ENCODE assay signal across 34 cellular contexts in the genomic region with DNA sequence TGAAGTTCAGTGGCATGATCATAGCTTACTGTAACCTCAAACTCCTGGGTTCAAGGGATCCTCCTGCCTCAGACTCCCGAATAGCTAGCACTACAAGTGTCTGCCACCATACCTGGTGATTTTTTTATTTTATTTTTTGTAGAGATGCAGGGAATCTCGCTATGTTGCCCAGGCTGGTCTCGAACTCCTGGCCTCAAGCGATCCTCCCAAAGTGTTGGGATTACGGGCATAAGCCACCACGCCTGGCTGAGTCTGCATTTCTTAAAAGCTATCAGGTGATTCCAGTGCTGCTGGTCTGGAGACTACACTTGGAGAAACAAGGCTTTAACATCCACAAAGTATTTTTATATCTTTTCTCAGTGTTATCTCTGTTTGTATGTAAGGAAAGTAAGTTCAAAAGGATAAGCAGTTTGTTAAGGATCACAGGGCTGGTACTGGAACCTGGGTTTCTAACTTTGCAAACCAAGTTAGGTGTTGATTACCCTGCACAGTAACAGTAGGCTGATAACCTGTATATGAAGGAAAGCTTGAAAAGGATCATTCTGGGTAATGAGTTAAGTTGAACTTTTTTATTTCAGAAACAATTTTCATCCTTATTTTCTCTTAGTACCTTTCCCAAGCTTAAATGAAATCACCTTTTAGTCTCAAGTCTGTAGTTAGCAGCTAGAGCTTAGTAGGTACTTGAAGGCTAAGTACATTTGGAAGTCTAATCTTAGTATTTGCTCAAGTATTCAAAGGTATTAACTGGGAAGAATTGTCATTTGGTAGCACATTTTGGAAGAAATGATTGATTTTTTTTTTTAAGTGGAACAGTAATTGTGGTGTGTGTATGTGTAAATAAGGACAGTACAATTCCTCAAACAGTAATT.
"Had no signal": no experiment of that assay in that cellular context is flagged by ENCODE, and none has a peak within 500 bp of the region (broad histone marks: within the 10 kb centered on the region; RNA-seq: fewer than 3 reads in every experiment).

No MANE protein-coding gene starts in this region.

- H3K27ac Mint-ChIP-seq: activated CD4-positive, alpha-beta memory T cell treated with anti-CD3 and anti-CD28 coated beads, Interleukin-2, amount 10 ng/mL, durations not matched to agents 7 days and 5 days; activated CD4-positive, alpha-beta T cell treated with anti-CD3 and anti-CD28 coated beads for 36 hours; activated CD4-positive, alpha-beta T cell treated with anti-CD3 and anti-CD28 coated beads, Interleukin-2, amount 10 ng/mL, durations not matched to agents 7 days and 5 days; activated CD8-positive, alpha-beta memory T cell treated with anti-CD3 and anti-CD28 coated beads, Interleukin-2, amount 10 ng/mL, durations not matched to agents 7 days and 5 days; activated CD8-positive, alpha-beta T cell treated with anti-CD3 and anti-CD28 coated beads, Interleukin-2, amount 10 ng/mL, durations not matched to agents 7 days and 5 days; activated naive CD4-positive, alpha-beta T cell treated with anti-CD3 and anti-CD28 coated beads, Interleukin-2, amount 10 ng/mL, durations not matched to agents 7 days and 5 days; activated naive CD4-positive, alpha-beta T cell treated with anti-CD3 and anti-CD28 coated beads, Interleukin-2, amount 50 U/mL, for 24 hours; activated naive CD8-positive, alpha-beta T cell; activated naive CD8-positive, alpha-beta T cell treated with anti-CD3 and anti-CD28 coated beads, Interleukin-2, amount 10 ng/mL, durations not matched to agents 7 days and 5 days; activated naive CD8-positive, alpha-beta T cell treated with anti-CD3 and anti-CD28 coated beads, Interleukin-2, amount 50 U/mL, for 24 hours; activated T-cell treated with anti-CD3 and anti-CD28 coated beads, Interleukin-2, amount 50 U/mL, for 24 hours; activated T-helper 2 cell treated with anti-CD3 and anti-CD28 coated beads, Interferon-gamma antibody, Interleukin-2, Interleukin-4, amounts not matched to agents 10 μg/mL and 5 μg/mL and 100 μg/mL, durations not matched to agents 14 hours and 24 hours and 36 hours; brain; T-helper 1 cell treated with Interleukin-12 subunit alpha and Interleukin-12 subunit beta and Interleukin-4 antibody, amounts not matched to agents 30 μg/mL and 1 μg/mL, for 36 hours; T-helper 2 cell treated with Interferon-gamma antibody and Interleukin-4, amounts not matched to agents 5 μg/mL and 100 μg/mL, for 36 hours; WTC11 had no signal

- H3K9me3 ChIP-seq: ascending aorta had no signal

- DNase-seq: activated CD4-positive, alpha-beta memory T cell treated with anti-CD3 and anti-CD28 coated beads, Interleukin-2, amount 10 ng/mL, durations not matched to agents 7 days and 5 days; activated CD4-positive, alpha-beta T cell treated with anti-CD3 and anti-CD28 coated beads for 1 hour; activated CD4-positive, alpha-beta T cell treated with anti-CD3 and anti-CD28 coated beads for 36 hours; activated CD4-positive, alpha-beta T cell treated with anti-CD3 and anti-CD28 coated beads for 48 hours; activated CD4-positive, alpha-beta T cell treated with anti-CD3 and anti-CD28 coated beads, Interleukin-2, amount 10 ng/mL, durations not matched to agents 7 days and 5 days; activated CD4-positive, alpha-beta T cell treated with anti-CD3 and anti-CD28 coated beads, Interleukin-2, amount 50 U/mL, for 48 hours; activated CD4-positive, CD25-positive, alpha-beta regulatory T cell; activated CD8-positive, alpha-beta memory T cell treated with anti-CD3 and anti-CD28 coated beads for 24 hours; activated CD8-positive, alpha-beta memory T cell treated with anti-CD3 and anti-CD28 coated beads, Interleukin-2, amount 10 ng/mL, durations not matched to agents 7 days and 5 days; activated CD8-positive, alpha-beta memory T cell treated with anti-CD3 and anti-CD28 coated beads, Interleukin-2, amount 50 U/mL, for 48 hours; activated CD8-positive, alpha-beta T cell treated with anti-CD3 and anti-CD28 coated beads, Interleukin-2, amount 10 ng/mL, durations not matched to agents 7 days and 5 days; activated effector memory CD4-positive, alpha-beta T cell treated with Interleukin-2 at 50 U/mL for 16 hours; activated gamma-delta T cell; activated naive CD4-positive, alpha-beta T cell treated with anti-CD3 and anti-CD28 coated beads, Interleukin-2, amount 10 ng/mL, durations not matched to agents 7 days and 5 days; activated naive CD4-positive, alpha-beta T cell treated with Interleukin-2 at 50 U/mL for 16 hours; activated naive CD8-positive, alpha-beta T cell treated with anti-CD3 and anti-CD28 coated beads, Interleukin-2, amount 10 ng/mL, durations not matched to agents 7 days and 5 days; activated naive CD8-positive, alpha-beta T cell treated with anti-CD3 and anti-CD28 coated beads, Interleukin-2, amount 50 U/mL, for 24 hours; activated T-cell treated with anti-CD3 and anti-CD28 coated beads, Interleukin-2, amount 50 U/mL, for 24 hours; activated T-cell treated with anti-CD3 and anti-CD28 coated beads, Interleukin-2, amount 50 U/mL, for 48 hours; amygdala; anterior cingulate cortex; central memory CD4-positive, alpha-beta T cell; T-helper 2 cell; T-helper 9 cell had no signal

- H3K4me3 Mint-ChIP-seq: activated CD4-positive, alpha-beta memory T cell treated with anti-CD3 and anti-CD28 coated beads, Interleukin-2, amount 10 ng/mL, durations not matched to agents 7 days and 5 days; activated CD4-positive, alpha-beta T cell treated with anti-CD3 and anti-CD28 coated beads for 36 hours; activated CD4-positive, alpha-beta T cell treated with anti-CD3 and anti-CD28 coated beads, Interleukin-2, amount 10 ng/mL, durations not matched to agents 7 days and 5 days; activated CD8-positive, alpha-beta memory T cell treated with anti-CD3 and anti-CD28 coated beads, Interleukin-2, amount 10 ng/mL, durations not matched to agents 7 days and 5 days; activated CD8-positive, alpha-beta T cell treated with anti-CD3 and anti-CD28 coated beads, Interleukin-2, amount 10 ng/mL, durations not matched to agents 7 days and 5 days; activated naive CD4-positive, alpha-beta T cell treated with anti-CD3 and anti-CD28 coated beads, Interleukin-2, amount 10 ng/mL, durations not matched to agents 7 days and 5 days; activated naive CD4-positive, alpha-beta T cell treated with anti-CD3 and anti-CD28 coated beads, Interleukin-2, amount 50 U/mL, for 24 hours; activated naive CD8-positive, alpha-beta T cell; activated naive CD8-positive, alpha-beta T cell treated with anti-CD3 and anti-CD28 coated beads, Interleukin-2, amount 10 ng/mL, durations not matched to agents 7 days and 5 days; activated naive CD8-positive, alpha-beta T cell treated with anti-CD3 and anti-CD28 coated beads, Interleukin-2, amount 50 U/mL, for 24 hours; activated T-cell treated with anti-CD3 and anti-CD28 coated beads, Interleukin-2, amount 50 U/mL, for 24 hours; brain; T-helper 1 cell treated with Interleukin-12 subunit alpha and Interleukin-12 subunit beta and Interleukin-4 antibody, amounts not matched to agents 30 μg/mL and 1 μg/mL, for 36 hours; T-helper 2 cell treated with Interferon-gamma antibody and Interleukin-4, amounts not matched to agents 5 μg/mL and 100 μg/mL, for 36 hours; WTC11 had no signal

- H3K4me3 ChIP-seq: ascending aorta had no signal

- H3K27me3 ChIP-seq: ascending aorta had no signal

- H3K27ac ChIP-seq: ascending aorta, VCaP had no signal

- H3K9me3 Mint-ChIP-seq: activated CD4-positive, alpha-beta memory T cell treated with anti-CD3 and anti-CD28 coated beads, Interleukin-2, amount 10 ng/mL, durations not matched to agents 7 days and 5 days; activated CD4-positive, alpha-beta T cell treated with anti-CD3 and anti-CD28 coated beads, Interleukin-2, amount 10 ng/mL, durations not matched to agents 7 days and 5 days; activated naive CD4-positive, alpha-beta T cell treated with anti-CD3 and anti-CD28 coated beads, Interleukin-2, amount 10 ng/mL, durations not matched to agents 7 days and 5 days; activated naive CD4-positive, alpha-beta T cell treated with anti-CD3 and anti-CD28 coated beads, Interleukin-2, amount 50 U/mL, for 24 hours; activated naive CD8-positive, alpha-beta T cell treated with anti-CD3 and anti-CD28 coated beads, Interleukin-2, amount 10 ng/mL, durations not matched to agents 7 days and 5 days; activated naive CD8-positive, alpha-beta T cell treated with anti-CD3 and anti-CD28 coated beads, Interleukin-2, amount 50 U/mL, for 24 hours; activated T-cell treated with anti-CD3 and anti-CD28 coated beads, Interleukin-2, amount 50 U/mL, for 24 hours; activated T-helper 2 cell treated with anti-CD3 and anti-CD28 coated beads, Interferon-gamma antibody, Interleukin-2, Interleukin-4, amounts not matched to agents 10 μg/mL and 5 μg/mL and 100 μg/mL, durations not matched to agents 14 hours and 24 hours and 36 hours; T-helper 1 cell treated with Interleukin-12 subunit alpha and Interleukin-12 subunit beta and Interleukin-4 antibody, amounts not matched to agents 30 μg/mL and 1 μg/mL, for 36 hours; T-helper 2 cell treated with Interferon-gamma antibody and Interleukin-4, amounts not matched to agents 5 μg/mL and 100 μg/mL, for 36 hours; WTC11 had no signal

- ATAC-seq: activated CD4-positive, alpha-beta T cell treated with anti-CD3 and anti-CD28 coated beads for 36 hours; activated CD4-positive, CD25-positive, alpha-beta regulatory T cell treated with anti-CD3 and anti-CD28 coated beads, Interleukin-2, amount 50 U/mL, for 24 hours; activated CD8-positive, alpha-beta memory T cell treated with anti-CD3 and anti-CD28 coated beads, Interleukin-2, amount 10 ng/mL, durations not matched to agents 7 days and 5 days; activated CD8-positive, alpha-beta T cell treated with anti-CD3 and anti-CD28 coated beads, Interleukin-2, amount 10 ng/mL, durations not matched to agents 7 days and 5 days; activated naive CD8-positive, alpha-beta T cell treated with anti-CD3 and anti-CD28 coated beads, Interleukin-2, amount 50 U/mL, for 24 hours; WTC11 had no signal

- H3K4me1 Mint-ChIP-seq: activated naive CD4-positive, alpha-beta T cell treated with anti-CD3 and anti-CD28 coated beads, Interleukin-2, amount 10 ng/mL, durations not matched to agents 7 days and 5 days; activated naive CD4-positive, alpha-beta T cell treated with anti-CD3 and anti-CD28 coated beads, Interleukin-2, amount 50 U/mL, for 24 hours; activated naive CD8-positive, alpha-beta T cell treated with anti-CD3 and anti-CD28 coated beads, Interleukin-2, amount 10 ng/mL, durations not matched to agents 7 days and 5 days had no signal

- H3K4me1 ChIP-seq: ascending aorta had no signal

- H3K27me3 Mint-ChIP-seq: activated CD4-positive, alpha-beta memory T cell treated with anti-CD3 and anti-CD28 coated beads, Interleukin-2, amount 10 ng/mL, durations not matched to agents 7 days and 5 days; activated CD4-positive, alpha-beta T cell treated with anti-CD3 and anti-CD28 coated beads for 36 hours; activated CD4-positive, alpha-beta T cell treated with anti-CD3 and anti-CD28 coated beads, Interleukin-2, amount 10 ng/mL, durations not matched to agents 7 days and 5 days; activated CD8-positive, alpha-beta memory T cell treated with anti-CD3 and anti-CD28 coated beads, Interleukin-2, amount 10 ng/mL, durations not matched to agents 7 days and 5 days; activated naive CD4-positive, alpha-beta T cell treated with anti-CD3 and anti-CD28 coated beads, Interleukin-2, amount 10 ng/mL, durations not matched to agents 7 days and 5 days; activated naive CD4-positive, alpha-beta T cell treated with anti-CD3 and anti-CD28 coated beads, Interleukin-2, amount 50 U/mL, for 24 hours; activated naive CD8-positive, alpha-beta T cell; activated naive CD8-positive, alpha-beta T cell treated with anti-CD3 and anti-CD28 coated beads, Interleukin-2, amount 10 ng/mL, durations not matched to agents 7 days and 5 days; activated naive CD8-positive, alpha-beta T cell treated with anti-CD3 and anti-CD28 coated beads, Interleukin-2, amount 50 U/mL, for 24 hours; activated T-cell treated with anti-CD3 and anti-CD28 coated beads, Interleukin-2, amount 50 U/mL, for 24 hours; brain had no signal
